ENCODE assay signal across 1 cellular context in the genomic region with DNA sequence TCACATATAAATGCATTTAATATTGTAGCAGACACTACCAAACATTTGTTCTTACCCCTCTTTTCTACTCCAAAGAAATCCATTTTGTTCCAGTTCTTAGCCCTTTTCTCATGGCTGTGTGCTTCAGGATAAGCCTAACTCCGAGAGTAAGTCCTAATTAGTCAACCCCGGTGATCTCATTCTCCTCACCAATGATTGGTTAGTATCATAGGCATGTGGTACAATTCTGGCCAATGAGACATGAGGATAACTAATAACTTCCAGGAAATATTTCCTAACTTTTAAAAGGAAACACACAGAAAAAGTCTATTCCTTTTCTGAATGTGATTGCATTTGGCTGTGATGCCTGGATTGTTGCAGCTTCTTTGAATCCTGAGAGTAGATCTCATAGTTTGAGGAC.
TF ChIP-seq lines count a peak whose summit lies in the region.

No MANE protein-coding gene starts in this region.

TF ChIP-seq in HepG2, 621 proteins besides CTCF, POLR2A, EP300 and RAD21 (continued from another document):
- TF ChIP-seq ZBTB40 (IDR thresholded peaks at IDR 0.05) (no peak), ZBTB40 (CRISPR knock-in tag; IDR thresholded peaks at IDR 0.05) (no peak), JDP2 (CRISPR knock-in tag; IDR thresholded peaks at IDR 0.05; ENCODE audit: borderline replicate concordance) (no peak), KMT2A (CRISPR knock-in tag; IDR thresholded peaks at IDR 0.05) (no peak), ZNF670 (CRISPR knock-in tag; IDR thresholded peaks at IDR 0.05; ENCODE audit: borderline replicate concordance) (no peak), RXRA (CRISPR knock-in tag; IDR thresholded peaks at IDR 0.05) (no peak), ZNF205 (CRISPR knock-in tag; IDR thresholded peaks at IDR 0.05) (no peak), PLRG1 (conservative IDR thresholded peaks at IDR 0.05) (no peak), KMT2B (CRISPR knock-in tag; IDR thresholded peaks at IDR 0.05) (no peak), GATAD2A (CRISPR knock-in tag; IDR thresholded peaks at IDR 0.05) (no peak), NFE2 (CRISPR knock-in tag; IDR thresholded peaks at IDR 0.05) (no peak), ZNF713 (CRISPR knock-in tag; IDR thresholded peaks at IDR 0.05) (no peak)
